In genomic region chr3:10004506-10004905, GRCh38 we compare ENCODE assay signal across 1 cellular context.
TF ChIP-seq lines count a peak whose summit lies in the region.

No MANE protein-coding gene starts in this region.

TF ChIP-seq in K562, 482 proteins besides CTCF, POLR2A, EP300 and RAD21:
- TF ChIP-seq RBFOX2 (IDR thresholded peaks at IDR 0.05; ENCODE audit: low read depth, low read length) (peak; percentile 46), PBX2 (CRISPR knock-in tag; IDR thresholded peaks at IDR 0.05; ENCODE audit: low read depth) (no peak), PBX2 (tag; conservative IDR thresholded peaks at IDR 0.05; ENCODE audit: low read depth) (no peak), SUPT5H (IDR thresholded peaks at IDR 0.05) (peak; percentile 46; the same call in 1 of the 2 replicates), NCOR1 (IDR thresholded peaks at IDR 0.05) (no peak), HNRNPLL (IDR thresholded peaks at IDR 0.05; ENCODE audit: low read depth, low read length, poor library complexity, severe bottlenecking) (no peak), RBM34 (IDR thresholded peaks at IDR 0.05; ENCODE audit: borderline replicate concordance, insufficient read depth, low read length) (no peak), POLR2G (IDR thresholded peaks at IDR 0.05; ENCODE audit: low read depth, low read length) (peak; percentile 58), POLR2AphosphoS2 (IDR thresholded peaks at IDR 0.05; ENCODE audit: low read length) (no peak), ZBTB2 (IDR thresholded peaks at IDR 0.05) (no peak), EP400 (IDR thresholded peaks at IDR 0.05) (no peak)
- TF ChIP-seq, protein P1, sequence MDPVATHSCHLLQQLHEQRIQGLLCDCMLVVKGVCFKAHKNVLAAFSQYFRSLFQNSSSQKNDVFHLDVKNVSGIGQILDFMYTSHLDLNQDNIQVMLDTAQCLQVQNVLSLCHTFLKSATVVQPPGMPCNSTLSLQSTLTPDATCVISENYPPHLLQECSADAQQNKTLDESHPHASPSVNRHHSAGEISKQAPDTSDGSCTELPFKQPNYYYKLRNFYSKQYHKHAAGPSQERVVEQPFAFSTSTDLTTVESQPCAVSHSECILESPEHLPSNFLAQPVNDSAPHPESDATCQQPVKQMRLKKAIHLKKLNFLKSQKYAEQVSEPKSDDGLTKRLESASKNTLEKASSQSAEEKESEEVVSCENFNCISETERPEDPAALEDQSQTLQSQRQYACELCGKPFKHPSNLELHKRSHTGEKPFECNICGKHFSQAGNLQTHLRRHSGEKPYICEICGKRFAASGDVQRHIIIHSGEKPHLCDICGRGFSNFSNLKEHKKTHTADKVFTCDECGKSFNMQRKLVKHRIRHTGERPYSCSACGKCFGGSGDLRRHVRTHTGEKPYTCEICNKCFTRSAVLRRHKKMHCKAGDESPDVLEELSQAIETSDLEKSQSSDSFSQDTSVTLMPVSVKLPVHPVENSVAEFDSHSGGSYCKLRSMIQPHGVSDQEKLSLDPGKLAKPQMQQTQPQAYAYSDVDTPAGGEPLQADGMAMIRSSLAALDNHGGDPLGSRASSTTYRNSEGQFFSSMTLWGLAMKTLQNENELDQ (CRISPR knock-in tag; IDR thresholded peaks at IDR 0.05; ENCODE audit: borderline replicate concordance): no peak
- TF ChIP-seq, protein P2, sequence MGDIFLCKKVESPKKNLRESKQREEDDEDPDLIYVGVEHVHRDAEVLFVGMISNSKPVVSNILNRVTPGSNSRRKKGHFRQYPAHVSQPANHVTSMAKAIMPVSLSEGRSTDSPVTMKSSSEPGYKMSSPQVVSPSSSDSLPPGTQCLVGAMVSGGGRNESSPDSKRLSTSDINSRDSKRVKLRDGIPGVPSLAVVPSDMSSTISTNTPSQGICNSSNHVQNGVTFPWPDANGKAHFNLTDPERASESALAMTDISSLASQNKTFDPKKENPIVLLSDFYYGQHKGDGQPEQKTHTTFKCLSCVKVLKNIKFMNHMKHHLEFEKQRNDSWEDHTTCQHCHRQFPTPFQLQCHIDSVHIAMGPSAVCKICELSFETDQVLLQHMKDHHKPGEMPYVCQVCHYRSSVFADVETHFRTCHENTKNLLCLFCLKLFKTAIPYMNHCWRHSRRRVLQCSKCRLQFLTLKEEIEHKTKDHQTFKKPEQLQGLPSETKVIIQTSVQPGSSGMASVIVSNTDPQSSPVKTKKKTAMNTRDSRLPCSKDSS (IDR thresholded peaks at IDR 0.05; ENCODE audit: low read depth, partially characterized antibody): no peak
- TF ChIP-seq, protein P3, sequence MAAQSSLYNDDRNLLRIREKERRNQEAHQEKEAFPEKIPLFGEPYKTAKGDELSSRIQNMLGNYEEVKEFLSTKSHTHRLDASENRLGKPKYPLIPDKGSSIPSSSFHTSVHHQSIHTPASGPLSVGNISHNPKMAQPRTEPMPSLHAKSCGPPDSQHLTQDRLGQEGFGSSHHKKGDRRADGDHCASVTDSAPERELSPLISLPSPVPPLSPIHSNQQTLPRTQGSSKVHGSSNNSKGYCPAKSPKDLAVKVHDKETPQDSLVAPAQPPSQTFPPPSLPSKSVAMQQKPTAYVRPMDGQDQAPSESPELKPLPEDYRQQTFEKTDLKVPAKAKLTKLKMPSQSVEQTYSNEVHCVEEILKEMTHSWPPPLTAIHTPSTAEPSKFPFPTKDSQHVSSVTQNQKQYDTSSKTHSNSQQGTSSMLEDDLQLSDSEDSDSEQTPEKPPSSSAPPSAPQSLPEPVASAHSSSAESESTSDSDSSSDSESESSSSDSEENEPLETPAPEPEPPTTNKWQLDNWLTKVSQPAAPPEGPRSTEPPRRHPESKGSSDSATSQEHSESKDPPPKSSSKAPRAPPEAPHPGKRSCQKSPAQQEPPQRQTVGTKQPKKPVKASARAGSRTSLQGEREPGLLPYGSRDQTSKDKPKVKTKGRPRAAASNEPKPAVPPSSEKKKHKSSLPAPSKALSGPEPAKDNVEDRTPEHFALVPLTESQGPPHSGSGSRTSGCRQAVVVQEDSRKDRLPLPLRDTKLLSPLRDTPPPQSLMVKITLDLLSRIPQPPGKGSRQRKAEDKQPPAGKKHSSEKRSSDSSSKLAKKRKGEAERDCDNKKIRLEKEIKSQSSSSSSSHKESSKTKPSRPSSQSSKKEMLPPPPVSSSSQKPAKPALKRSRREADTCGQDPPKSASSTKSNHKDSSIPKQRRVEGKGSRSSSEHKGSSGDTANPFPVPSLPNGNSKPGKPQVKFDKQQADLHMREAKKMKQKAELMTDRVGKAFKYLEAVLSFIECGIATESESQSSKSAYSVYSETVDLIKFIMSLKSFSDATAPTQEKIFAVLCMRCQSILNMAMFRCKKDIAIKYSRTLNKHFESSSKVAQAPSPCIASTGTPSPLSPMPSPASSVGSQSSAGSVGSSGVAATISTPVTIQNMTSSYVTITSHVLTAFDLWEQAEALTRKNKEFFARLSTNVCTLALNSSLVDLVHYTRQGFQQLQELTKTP (IDR thresholded peaks at IDR 0.05; ENCODE audit: low read depth in 1 of 2, partially characterized antibody in 2 of 2): no peak
TF ChIP-seq in K562: peak in this region for 3.
